8 cellular contexts compared by ENCODE assay signal in the genomic region with DNA sequence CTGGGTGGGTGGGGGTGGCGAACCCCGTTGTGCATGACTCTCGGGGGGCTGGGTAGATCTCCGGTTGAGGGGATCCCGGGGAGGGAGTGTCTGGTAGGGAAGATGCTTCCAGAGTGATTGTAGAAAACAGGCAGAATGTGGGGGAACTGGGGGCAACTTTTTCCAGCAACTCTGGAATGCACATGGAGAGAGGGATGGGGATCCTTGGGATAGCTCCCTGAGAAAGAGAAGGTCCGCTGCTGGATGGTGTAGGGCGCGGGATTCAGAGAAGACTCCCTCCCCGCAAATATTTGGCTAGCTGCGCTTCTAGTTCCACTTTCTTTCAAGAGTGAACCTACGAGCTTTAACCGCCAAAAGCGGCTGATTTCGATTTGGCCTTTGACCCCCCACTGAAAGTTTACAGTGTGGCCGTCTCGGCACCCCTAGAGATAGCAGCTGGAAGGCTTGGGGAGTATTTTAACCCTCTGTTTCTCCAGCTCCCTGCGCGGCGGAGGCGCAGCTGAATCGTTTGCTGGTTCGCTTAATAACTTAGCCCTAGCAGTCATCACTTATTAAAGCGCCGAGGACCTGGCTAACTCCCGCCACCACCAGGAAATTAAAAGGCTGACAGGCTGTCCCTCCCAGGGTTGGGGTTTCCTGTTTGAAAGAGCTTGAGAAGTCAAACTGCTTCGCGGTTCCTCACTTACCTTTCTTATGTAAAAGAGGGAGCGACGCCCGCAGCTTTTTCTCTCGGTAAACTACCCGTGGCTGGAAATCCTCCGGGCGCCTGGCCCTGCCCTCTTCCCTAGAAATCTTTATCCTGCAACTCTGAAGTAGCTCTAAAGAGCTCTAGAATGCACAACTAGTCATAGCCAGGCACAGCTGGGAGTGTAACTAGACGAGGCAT. TPM values are rescaled to one million over a fixed set of nuclear protein-coding genes. Genes with fewer than 3 reads are reported as not detected.
DNase-seq lines count a peak whose midpoint lies in the region; ATAC-seq and TF ChIP-seq lines count a peak whose summit lies in the region.

No MANE protein-coding gene starts in this region.

- H3F3A ChIP-seq in OCI-LY1 (ENCODE audit: insufficient read depth, low read length) = no peaks in the 10 kb centered on the region

- peaks cover 2% of the 10 kb centered on the region for H3K36me3 Mint-ChIP-seq in activated T-cell treated with anti-CD3 and anti-CD28 coated beads, Interleukin-2, amount 50 U/mL, for 24 hours (ENCODE audit: low read depth)

- no peaks in the 10 kb centered on the region for H3K9me2 ChIP-seq in OCI-LY1 (ENCODE audit: low read depth, low read length)

- H3K79me2 ChIP-seq in OCI-LY1 (ENCODE audit: insufficient read depth, low read length) = no peaks in the 10 kb centered on the region

- peak overlapping the region; percentile 82 for H3K4me3 Mint-ChIP-seq in activated T-cell treated with anti-CD3 and anti-CD28 coated beads, Interleukin-2, amount 50 U/mL, for 24 hours

- no peaks in the 10 kb centered on the region for H4K20me1 ChIP-seq in OCI-LY1 (ENCODE audit: insufficient read depth, low read length)

- no peaks in the 10 kb centered on the region for H3K36me3 ChIP-seq in OCI-LY1 (ENCODE audit: insufficient read depth, low read length)
- H3K36me3 ChIP-seq in esophagus squamous epithelium = no peaks in the 10 kb centered on the region

- H3K9me3 ChIP-seq in OCI-LY1 (ENCODE audit: low read length) = no peaks in the 10 kb centered on the region
- H3K9me3 ChIP-seq in esophagus squamous epithelium = no peaks in the 10 kb centered on the region

- intact Hi-C loops in esophagus squamous epithelium (cut with DNase I) = loop anchor here (5.0 to 10.0 kb wide), 2 partner anchors 105 to 138 kb away; no protein-coding TSS in a partner anchor

- H3K27me3 Mint-ChIP-seq in activated T-cell treated with anti-CD3 and anti-CD28 coated beads, Interleukin-2, amount 50 U/mL, for 24 hours = peaks cover 38% of the 10 kb centered on the region

- whole genome bisulfite sequencing in esophagus squamous epithelium, 2 donors = 0% methylated on average over 25 to 29 of the region's 35 CpGs

- peak overlapping the region; percentile 18; the same call in 1 of the 2 replicates for H3K9ac ChIP-seq in OCI-LY1 (ENCODE audit: low read length)

- DNase-seq in D341Med (ENCODE audit: low spot score) (peak; percentile 77), HPDE6-E6E7 (ENCODE audit: extremely low spot score) (peak; percentile 61), esophagus squamous epithelium (lab: John Stamatoyannopoulos, UW) (peak; percentile 22), myocyte (ENCODE audit: low read depth) (peak; percentile 91)
- peak; percentile 63 for DNase-seq in activated T-cell treated with anti-CD3 and anti-CD28 coated beads, Interleukin-2, amount 50 U/mL, for 24 hours
- peak; percentile 37 for DNase-seq in stimulated activated naive CD4-positive, alpha-beta T cell treated with Interleukin-2 at 50 U/mL for 16 hours (lab: John Stamatoyannopoulos, UW)

- peak overlapping the region; percentile 59 for H3K4me3 ChIP-seq in OCI-LY1 (ENCODE audit: low read depth, low read length, poor library complexity, severe bottlenecking)
- H3K4me3 ChIP-seq in esophagus squamous epithelium = peak overlapping the region; percentile 59 to 89 (median 75)

- peak overlapping the region; percentile 20 for H3K27ac Mint-ChIP-seq in activated T-cell treated with anti-CD3 and anti-CD28 coated beads, Interleukin-2, amount 50 U/mL, for 24 hours

- H3K4me1 ChIP-seq in OCI-LY1 (ENCODE audit: insufficient read depth, low read length, severe bottlenecking) = peaks cover 11% of the 10 kb centered on the region
- H3K4me1 ChIP-seq in esophagus squamous epithelium = peaks cover 0 to 62% (median 31%) of the 10 kb centered on the region in 3 donors

- ATAC-seq in GM21367 (IDR thresholded peaks at IDR 0.05; ENCODE audit: unreplicated experiment) = peak; percentile 94

- H2AFZ ChIP-seq in OCI-LY1 (ENCODE audit: low read length) = no peak overlapping the region

- TF ChIP-seq POLR2A in esophagus squamous epithelium (IDR thresholded peaks at IDR 0.05) = peak in 3 of 4 donors; percentile 43 to 69 (median 67)

- no peaks in the 10 kb centered on the region for H3K9me3 Mint-ChIP-seq in activated T-cell treated with anti-CD3 and anti-CD28 coated beads, Interleukin-2, amount 50 U/mL, for 24 hours

- H3K4me2 ChIP-seq in OCI-LY1 (ENCODE audit: low read length) = peak overlapping the region; percentile 74

- H3K27me3 ChIP-seq in OCI-LY1 (ENCODE audit: insufficient read depth, low read length) (no peaks in the 10 kb centered on the region), esophagus squamous epithelium (no peaks in the 10 kb centered on the region)

- H3K27ac ChIP-seq in OCI-LY1 (ENCODE audit: low read depth, low read length, poor library complexity, severe bottlenecking) (no peak overlapping the region), esophagus squamous epithelium (peak overlapping the region; percentile 85 to 96 (median 94))

- peak; percentile 29; the same call in 1 of the 2 replicates for TF ChIP-seq CTCF in OCI-LY1 (IDR thresholded peaks at IDR 0.05; ENCODE audit: low read length)
- TF ChIP-seq CTCF in esophagus squamous epithelium (IDR thresholded peaks at IDR 0.05) = peak; percentile 24 to 83 (median 60)

- H3K4me1 Mint-ChIP-seq in activated T-cell treated with anti-CD3 and anti-CD28 coated beads, Interleukin-2, amount 50 U/mL, for 24 hours (ENCODE audit: low read depth) = peaks cover 16% of the 10 kb centered on the region

RNA-seq across cellular contexts. Expression of gene PHLDB2, which starts 1.2 kb away (rescaled TPM):
- total RNA-seq in esophagus squamous epithelium (10 to 100 TPM in 3 of 4 donors, 1 to 10 TPM in 1; 5.6 to 37.8 (median 19.2) TPM), myocyte (53.8 and 55.5 TPM in 2 replicates)
- polyA plus RNA-seq in myocyte (2012) = 19.5 TPM

Comparison
In these comparisons a context has a peak if more than half of its experiments do, and no peak if none do; other contexts are left out.
1. DNase-seq: peak in every context shown above with its lines; median percentile 91 in myocyte; 77 in D341Med; 63 in activated T-cell treated with anti-CD3 and anti-CD28 coated beads, Interleukin-2, amount 50 U/mL, for 24 hours; 61 in HPDE6-E6E7; 37 in stimulated activated naive CD4-positive, alpha-beta T cell treated with Interleukin-2 at 50 U/mL for 16 hours; 22 in esophagus squamous epithelium.